ENCODE assay signal across 8 cellular contexts in genomic region chr9:14320272-14321245, GRCh38. TPM values are rescaled to one million over a fixed set of nuclear protein-coding genes. Genes with fewer than 3 reads are reported as not detected.
DNase-seq lines count a peak whose midpoint lies in the region; ATAC-seq and TF ChIP-seq lines count a peak whose summit lies in the region.

No MANE protein-coding gene starts in this region.

- H3K9me3 ChIP-seq in RWPE2 (ENCODE audit: severe bottlenecking) (no peaks in the 10 kb centered on the region), esophagus muscularis mucosa (no peaks in the 10 kb centered on the region)

- H3K27me3 ChIP-seq in RWPE2 (ENCODE audit: insufficient read depth, poor library complexity, severe bottlenecking), result no peaks in the 10 kb centered on the region
- no peaks in the 10 kb centered on the region for H3K27me3 ChIP-seq in esophagus muscularis mucosa

- H3K4me1 ChIP-seq in RWPE2 (ENCODE audit: insufficient read depth, poor library complexity, severe bottlenecking) (peaks cover 52% of the 10 kb centered on the region), esophagus muscularis mucosa (peaks cover 28 to 72% (median 60%) of the 10 kb centered on the region in 4 donors)

- TF ChIP-seq POLR2A in esophagus muscularis mucosa (IDR thresholded peaks at IDR 0.05; ENCODE audit: low read depth), result no peak

- 34% methylated on average over 16 of the region's 16 CpGs for WGBS in esophagus muscularis mucosa

- H3K4me3 ChIP-seq in RWPE2 (ENCODE audit: severe bottlenecking) (peak overlapping the region; percentile 67), esophagus muscularis mucosa (peak overlapping the region; percentile 71 to 89 (median 85))

- H3K36me3 ChIP-seq in RWPE2 (ENCODE audit: low read depth), result no peaks in the 10 kb centered on the region
- no peaks in the 10 kb centered on the region for H3K36me3 ChIP-seq in esophagus muscularis mucosa

- no peak for TF ChIP-seq CTCF in RWPE2 (IDR thresholded peaks at IDR 0.05; ENCODE audit: poor library complexity, severe bottlenecking)
- no peak for TF ChIP-seq CTCF in esophagus muscularis mucosa (IDR thresholded peaks at IDR 0.05)

- H3K27ac ChIP-seq in RWPE2 (ENCODE audit: poor library complexity, severe bottlenecking) (peak overlapping the region; percentile 96), esophagus muscularis mucosa (replicated peaks in 1 of 4) (peak overlapping the region; percentile 93 to 99 (median 98))

- TF ChIP-seq EP300 in esophagus muscularis mucosa (IDR thresholded peaks at IDR 0.05), result no peak

- DNase-seq in A172 (ENCODE audit: low spot score) (peak; percentile 80), GM04503 (ENCODE audit: low read depth) (peak; percentile 82), RWPE2 (ENCODE audit: low spot score) (no peak), esophagus muscularis mucosa (ENCODE audit: extremely low spot score) (no peak), non-pigmented ciliary epithelial cell (ENCODE audit: low read depth) (peak; percentile 88), left lobe of liver (ENCODE audit: low spot score) (no peak)
- DNase-seq in stimulated activated CD4-positive, alpha-beta T cell treated with anti-CD3 and anti-CD28 coated beads, Interleukin-12 subunit alpha, Interleukin-12 subunit beta, amount 100 ng/mL, for 4 hours, result no peak

- intact Hi-C loops in esophagus muscularis mucosa (cut with DNase I), result loop anchor here (5.0 kb wide), 2 partner anchors 118 to 223 kb away; no protein-coding TSS in a partner anchor

- ATAC-seq in RWPE2 (ENCODE audit: low read depth), result peak; percentile 15; the same call in 1 of the 3 replicates
- no peak for ATAC-seq in HG02973 (IDR thresholded peaks at IDR 0.05; ENCODE audit: unreplicated experiment)
- ATAC-seq in left lobe of liver, result no peak

RNA-seq across cellular contexts. Expression of gene NFIB, which starts 6.6 kb away (rescaled TPM):
- total RNA-seq in A172 (2014; rRNA removed; shearing (Covaris generic)), result 4.7 and 5.6 TPM in 2 replicates
- total RNA-seq in esophagus muscularis mucosa (10 to 100 TPM; 38.1 to 64.4 (median 55.8) TPM), left lobe of liver (38.4 TPM)

Comparison
In these comparisons a context has a peak if more than half of its experiments do, and no peak if none do; other contexts are left out.
1. DNase-seq: peak in A172 (single experiment), GM04503 (single experiment) and non-pigmented ciliary epithelial cell (single experiment); none in RWPE2 (single experiment), esophagus muscularis mucosa (single experiment), left lobe of liver (single experiment) and stimulated activated CD4-positive, alpha-beta T cell treated with anti-CD3 and anti-CD28 coated beads, Interleukin-12 subunit alpha, Interleukin-12 subunit beta, amount 100 ng/mL, for 4 hours (single experiment).